ENCODE assay signal across 7 cellular contexts in genomic region chr18:62189208-62189607, GRCh38. TPM values are rescaled to one million over a fixed set of nuclear protein-coding genes. Genes with fewer than 3 reads are reported as not detected.
DNase-seq lines count a peak whose midpoint lies in the region; ATAC-seq and TF ChIP-seq lines count a peak whose summit lies in the region.

No MANE protein-coding gene starts in this region.

- no peak for ATAC-seq in Panc1
- ATAC-seq in HG02973 (IDR thresholded peaks at IDR 0.05; ENCODE audit: unreplicated experiment), result no peak

- H3K23me2 ChIP-seq in H9 (ENCODE audit: insufficient read length, low read depth, low read length, poor library complexity, severe bottlenecking), result peaks cover 13% of the 10 kb centered on the region

- no peak overlapping the region for H4K8ac ChIP-seq in H9 (replicated peaks; ENCODE audit: insufficient read length, low read depth, low read length)

- no peak overlapping the region for H4K5ac ChIP-seq in H9 (ENCODE audit: insufficient read length, low read depth, low read length)

- no peak overlapping the region for H2BK20ac ChIP-seq in H9 (ENCODE audit: low read depth, low read length, poor library complexity, severe bottlenecking)

- no peak overlapping the region for H3K18ac ChIP-seq in H9 (ENCODE audit: insufficient read length, low read depth, low read length)

- H4K91ac ChIP-seq in H9 (ENCODE audit: insufficient read length, low read depth, low read length), result no peak overlapping the region

- CTCF ChIA-PET in Panc1 (lab: Charles Lee), result no interaction called here

- no peaks in the 10 kb centered on the region for H3K27me3 ChIP-seq in H9 (ENCODE audit: insufficient read depth, low read length)
- H3K27me3 ChIP-seq in Panc1 (ENCODE audit: control insufficient read depth, insufficient read depth, low read length), result no peaks in the 10 kb centered on the region

- H2BK15ac ChIP-seq in H9 (ENCODE audit: low read depth, low read length), result no peak overlapping the region

- no peak overlapping the region for H3K23ac ChIP-seq in H9 (ENCODE audit: insufficient read length, low read depth, low read length)

- no peak overlapping the region for H3K4ac ChIP-seq in H9 (ENCODE audit: low read depth, low read length)

- no peak overlapping the region for H2BK12ac ChIP-seq in H9 (ENCODE audit: insufficient read length, low read depth, low read length)

- H3K79me2 ChIP-seq in H9 (ENCODE audit: insufficient read depth, low read length), result peaks cover 44% of the 10 kb centered on the region

- H3K9ac ChIP-seq in H9 (ENCODE audit: extremely low read depth, insufficient read length, low read length), result peak overlapping the region; percentile 65

- H3K27me3 Mint-ChIP-seq in H9 (ENCODE audit: low read depth), result no peaks in the 10 kb centered on the region; the same call in 1 of the 2 replicates

- no peak overlapping the region for H2AK5ac ChIP-seq in H9 (ENCODE audit: insufficient read length, low read length)

- H3T11ph ChIP-seq in H9 (ENCODE audit: low read length), result no peak overlapping the region

- H3K56ac ChIP-seq in H9 (ENCODE audit: insufficient read length, low read depth, low read length), result no peak overlapping the region

- H3K4me3 Mint-ChIP-seq in H9, result peak overlapping the region; percentile 98 to 100

- DNase-seq in H9 (no peak), Panc1 (ENCODE audit: low read depth, low spot score) (no peak), epithelial cell of proximal tubule (ENCODE audit: low read depth) (no peak), retinal pigment epithelial cell (ENCODE audit: low read depth) (no peak), iPS-NIHi11 (ENCODE audit: low spot score) (no peak), SKM-1 treated with dmso at 0.1 percent for 144 hours (lab: John Stamatoyannopoulos, UW; ENCODE audit: unreplicated experiment) (no peak)

- peak overlapping the region; percentile 88 for H3K4me2 ChIP-seq in H9 (ENCODE audit: insufficient read depth, insufficient read length, low read length)

- no CpG with 5 or more reads among the region's 2 CpGs for WGBS in H9 (ENCODE audit: extremely low coverage, insufficient read length, low lambda C conversion rate)

- intact Hi-C loops in Panc1 (cut with micrococcal nuclease; ENCODE audit: unreplicated experiment), result no loop called here

- no peaks in the 10 kb centered on the region for H4K20me1 ChIP-seq in H9 (ENCODE audit: control insufficient read depth, insufficient read depth, insufficient read length)

- no peak overlapping the region for H3K14ac ChIP-seq in H9 (ENCODE audit: insufficient read depth, low read length)

- no peaks in the 10 kb centered on the region for H3K9me3 ChIP-seq in H9 (ENCODE audit: control insufficient read depth, low read depth, low read length)
- no peaks in the 10 kb centered on the region for H3K9me3 ChIP-seq in Panc1 (ENCODE audit: control insufficient read depth, insufficient read depth, low read depth, low read length)

- H3K9me3 Mint-ChIP-seq in H9, result peaks cover 0 to 4% of the 10 kb centered on the region in 2 experiments; a peak in 1 of 5 replicates

- no peak for TF ChIP-seq CTCF in H9 (conservative IDR thresholded peaks at IDR 0.05)
- TF ChIP-seq CTCF in Panc1 (IDR thresholded peaks at IDR 0.05), result no peak
- no peak for TF ChIP-seq CTCF in epithelial cell of proximal tubule (conservative IDR thresholded peaks at IDR 0.05; ENCODE audit: low read depth, low read length)
- TF ChIP-seq CTCF in retinal pigment epithelial cell (conservative IDR thresholded peaks at IDR 0.05; ENCODE audit: low read depth, low read length), result no peak

- H3K27ac Mint-ChIP-seq in H9, result no peak overlapping the region

- peaks cover 6% of the 10 kb centered on the region; the same call in 1 of the 2 replicates for H3K36me3 ChIP-seq in Panc1 (ENCODE audit: control insufficient read depth, insufficient read depth, low read length)

- peaks cover 0 to 9% (median 5%) of the 10 kb centered on the region in 3 experiments; a peak in 6 of 7 replicates for H3K36me3 Mint-ChIP-seq in H9 (ENCODE audit: insufficient read depth in 1 of 3, low read depth in 3 of 3)

- POLR2A ChIA-PET in Panc1 (lab: Charles Lee), result no interaction called here

- H3K4me3 ChIP-seq in Panc1 (ENCODE audit: low read depth in 2 of 2, low read length in 2 of 2) (peak overlapping the region; percentile 87 to 92), epithelial cell of proximal tubule (ENCODE audit: low read depth, low read length) (peak overlapping the region; percentile 91), retinal pigment epithelial cell (ENCODE audit: low read length) (peak overlapping the region; percentile 93)

- in situ Hi-C loops in Panc1 (cut with HindIII; ENCODE audit: low pct_unique_long_range_greater_than_20kb, low sequenced_read_pairs), result no loop called here

- no peaks in the 10 kb centered on the region; the same call in 1 of the 2 replicates for H3K4me1 ChIP-seq in H9 (ENCODE audit: insufficient read depth, low read length)
- H3K4me1 ChIP-seq in Panc1 (ENCODE audit: control insufficient read depth, insufficient read depth, low read length), result peaks cover 8% of the 10 kb centered on the region; the same call in 1 of the 2 replicates

- H3K4me1 Mint-ChIP-seq in H9, result peaks cover 26 to 31% of the 10 kb centered on the region in 2 experiments

- H3K27ac ChIP-seq in H9 (ENCODE audit: insufficient read length, low read depth, low read length) (no peak overlapping the region), Panc1 (ENCODE audit: low read length) (no peak overlapping the region)

- no peak overlapping the region for H2AFZ ChIP-seq in H9 (ENCODE audit: low read length)

- H3K79me1 ChIP-seq in H9 (ENCODE audit: insufficient read depth, low read depth, low read length, poor library complexity, severe bottlenecking), result peaks cover 4% of the 10 kb centered on the region

- BruUV-seq in Panc1 (replicated peaks; lab: Mats Ljungman, UMichigan), result no TSS peak

- no peak overlapping the region for H2BK5ac ChIP-seq in H9 (ENCODE audit: insufficient read length, low read length)

- H2BK120ac ChIP-seq in H9 (ENCODE audit: low read depth, low read length, poor library complexity, severe bottlenecking), result no peak overlapping the region

RNA-seq across cellular contexts. Expression of gene RELCH, which starts 2.2 kb away (rescaled TPM):
- total RNA-seq in H9 (2021) (32.3 and 36.2 TPM in 2 replicates), Panc1 (2021; ENCODE audit: unreplicated experiment) (19.5 TPM), epithelial cell of proximal tubule (16.7 and 23.7 TPM in 2 replicates)
- polyA plus RNA-seq in Panc1 (2012; ENCODE audit: insufficient read length), result 8.3 TPM

RNA-seq across cellular contexts. Expression of gene PIGN, which starts 2.4 kb away (rescaled TPM):
- 30.9 and 32.4 TPM in 2 replicates for total RNA-seq in H9 (2021)
- total RNA-seq in Panc1 (2021; ENCODE audit: unreplicated experiment), result 21.4 TPM
- 9.5 TPM for polyA plus RNA-seq in Panc1 (2012; ENCODE audit: insufficient read length)
- total RNA-seq in epithelial cell of proximal tubule, result 14.3 and 21.4 TPM in 2 replicates
